Comparison of ENCODE assay signal across 17 cellular contexts in the genomic region with DNA sequence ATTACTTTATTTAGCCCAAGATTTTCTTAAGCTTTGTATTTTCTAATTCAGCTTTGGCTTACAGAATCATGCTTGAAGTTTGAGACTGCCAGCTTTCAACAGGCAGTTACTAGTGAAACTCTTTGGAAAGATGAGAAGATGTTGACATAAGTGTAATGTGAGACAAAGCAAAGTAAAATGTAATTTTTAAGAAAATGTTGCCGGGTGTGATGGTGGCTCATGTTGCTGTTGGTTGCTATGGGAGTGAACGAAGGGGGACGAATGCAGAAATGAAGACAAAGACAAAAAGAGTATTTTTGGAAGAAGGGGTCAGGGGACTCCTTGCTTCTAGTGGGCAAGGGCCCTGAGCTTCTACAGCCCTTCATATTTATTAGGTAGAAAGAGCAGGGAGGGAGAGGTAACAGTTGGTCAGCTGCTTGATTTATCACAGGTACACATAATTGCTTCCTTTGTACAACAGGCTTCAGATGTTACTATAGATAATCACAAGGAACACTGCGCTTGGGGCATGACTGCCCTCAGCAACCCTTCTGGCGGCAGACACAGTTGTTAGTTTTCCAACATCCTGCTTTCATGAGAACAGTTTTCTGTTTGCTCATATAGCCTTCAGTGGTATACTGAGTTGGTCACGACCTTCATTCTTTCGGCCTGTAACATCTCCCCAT. TPM values are rescaled to one million over a fixed set of nuclear protein-coding genes. Genes with fewer than 3 reads are reported as not detected.
DNase-seq lines count a peak whose midpoint lies in the region; ATAC-seq and TF ChIP-seq lines count a peak whose summit lies in the region.
"Had no signal": no experiment of that assay in that cellular context is flagged by ENCODE, and none has a peak within 500 bp of the region (broad histone marks: within the 10 kb centered on the region; RNA-seq: fewer than 3 reads in every experiment).

No MANE protein-coding gene starts in this region.

- CTCF ChIA-PET in activated naive CD4-positive, alpha-beta T cell treated with anti-CD3 and anti-CD28 coated beads, Interleukin-2, amount 10 ng/mL, durations not matched to agents 7 days and 5 days (lab: Charles Lee): no interaction called here

- H2AFZ ChIP-seq in neural progenitor cell (replicated peaks): no peak overlapping the region

- no peaks in the 10 kb centered on the region for H3K27me3 Mint-ChIP-seq in chondrocyte (ENCODE audit: low read depth)
- peaks cover 5% of the 10 kb centered on the region for H3K27me3 Mint-ChIP-seq in neural progenitor cell (ENCODE audit: insufficient read depth, low read depth)
- no peaks in the 10 kb centered on the region for H3K27me3 Mint-ChIP-seq in activated naive CD4-positive, alpha-beta T cell treated with anti-CD3 and anti-CD28 coated beads, Interleukin-2, amount 10 ng/mL, durations not matched to agents 7 days and 5 days
- H3K27me3 Mint-ChIP-seq in naive thymus-derived CD8-positive, alpha-beta T cell: no peaks in the 10 kb centered on the region
- H3K27me3 Mint-ChIP-seq: activated B cell treated with CpG ODN at 0.5 μM for 24 hours; activated naive CD8-positive, alpha-beta T cell treated with anti-CD3 and anti-CD28 coated beads for 36 hours; dendritic cell treated with granulocyte-macrophage colony-stimulating factor and Interleukin-4, amounts not matched to agents 40 ng/mL and 50 ng/mL, for 4 days had no signal

- no peak overlapping the region for H3K9ac ChIP-seq in neural progenitor cell
- H3K9ac ChIP-seq: BLaER1 treated with 17β-estradiol and CSF1 and Interleukin-3, amounts not matched to agents 10 nM and 100 nM had no signal

- no peaks in the 10 kb centered on the region for H3K27me3 ChIP-seq in neural progenitor cell
- H3K27me3 ChIP-seq in spleen (replicated peaks in 1 of 7): no peaks in the 10 kb centered on the region
- H3K27me3 ChIP-seq: BLaER1 treated with 17β-estradiol and CSF1 and Interleukin-3, amounts not matched to agents 10 nM and 100 nM had no signal

- no peaks in the 10 kb centered on the region for H4K20me1 ChIP-seq in neural progenitor cell (ENCODE audit: low read depth)
- H4K20me1 ChIP-seq: BLaER1 treated with 17β-estradiol and CSF1 and Interleukin-3, amounts not matched to agents 10 nM and 100 nM had no signal

- H3K27ac Mint-ChIP-seq in chondrocyte (ENCODE audit: unreplicated experiment): peak overlapping the region; percentile 92
- H3K27ac Mint-ChIP-seq in neural progenitor cell: no peak overlapping the region
- H3K27ac Mint-ChIP-seq in activated naive CD4-positive, alpha-beta T cell treated with anti-CD3 and anti-CD28 coated beads, Interleukin-2, amount 10 ng/mL, durations not matched to agents 7 days and 5 days: no peak overlapping the region
- H3K27ac Mint-ChIP-seq in naive thymus-derived CD8-positive, alpha-beta T cell: no peak overlapping the region
- H3K27ac Mint-ChIP-seq: activated B cell treated with CpG ODN at 0.5 μM for 24 hours; activated naive CD8-positive, alpha-beta T cell treated with anti-CD3 and anti-CD28 coated beads for 36 hours; dendritic cell treated with granulocyte-macrophage colony-stimulating factor and Interleukin-4, amounts not matched to agents 40 ng/mL and 50 ng/mL, for 4 days had no signal

- H3K27ac ChIP-seq in neural progenitor cell (peak overlapping the region; percentile 31), spleen (no peak overlapping the region)
- H3K27ac ChIP-seq: BLaER1 treated with 17β-estradiol and CSF1 and Interleukin-3, amounts not matched to agents 10 nM and 100 nM had no signal

- H3K36me3 Mint-ChIP-seq in chondrocyte (ENCODE audit: low read depth): peaks cover 11% of the 10 kb centered on the region
- peaks cover 14% of the 10 kb centered on the region for H3K36me3 Mint-ChIP-seq in neural progenitor cell
- peaks cover 4% of the 10 kb centered on the region for H3K36me3 Mint-ChIP-seq in activated naive CD4-positive, alpha-beta T cell treated with anti-CD3 and anti-CD28 coated beads, Interleukin-2, amount 10 ng/mL, durations not matched to agents 7 days and 5 days
- H3K36me3 Mint-ChIP-seq in naive thymus-derived CD8-positive, alpha-beta T cell: peaks cover 0 to 12% (median 7%) of the 10 kb centered on the region in 3 donors

- H3K4me3 Mint-ChIP-seq in chondrocyte (ENCODE audit: unreplicated experiment) (no peak overlapping the region), neural progenitor cell (no peak overlapping the region)
- no peak overlapping the region for H3K4me3 Mint-ChIP-seq in activated naive CD4-positive, alpha-beta T cell treated with anti-CD3 and anti-CD28 coated beads, Interleukin-2, amount 10 ng/mL, durations not matched to agents 7 days and 5 days
- no peak overlapping the region for H3K4me3 Mint-ChIP-seq in naive thymus-derived CD8-positive, alpha-beta T cell
- H3K4me3 Mint-ChIP-seq: activated B cell treated with CpG ODN at 0.5 μM for 24 hours; activated naive CD8-positive, alpha-beta T cell treated with anti-CD3 and anti-CD28 coated beads for 36 hours; dendritic cell treated with granulocyte-macrophage colony-stimulating factor and Interleukin-4, amounts not matched to agents 40 ng/mL and 50 ng/mL, for 4 days had no signal

- H3F3A ChIP-seq in neural progenitor cell (ENCODE audit: low read depth): peaks cover 5% of the 10 kb centered on the region

- 95 to 96% (median 96%) methylated on average over 7 of the region's 7 CpGs for WGBS in spleen, 5 donors

- no peak for TF ChIP-seq CTCF in chondrocyte (IDR thresholded peaks at IDR 0.05)
- no peak for TF ChIP-seq CTCF in neural progenitor cell (IDR thresholded peaks at IDR 0.05)
- TF ChIP-seq CTCF in spleen (IDR thresholded peaks at IDR 0.05 in 8 of 11, conservative IDR thresholded peaks at IDR 0.05 in 3 of 11): no peak

- H3K36me3 ChIP-seq in neural progenitor cell: peaks cover 11% of the 10 kb centered on the region
- H3K36me3 ChIP-seq in spleen: peaks cover 0 to 16% (median 0%) of the 10 kb centered on the region in 6 donors

- H3K4me2 ChIP-seq in neural progenitor cell: no peak overlapping the region
- H3K4me2 ChIP-seq: BLaER1 treated with 17β-estradiol and CSF1 and Interleukin-3, amounts not matched to agents 10 nM and 100 nM had no signal

- in situ Hi-C loops in Caki2 (cut with HindIII; ENCODE audit: low pct_unique_long_range_greater_than_20kb, low sequenced_read_pairs): no loop called here

- H3K9me3 Mint-ChIP-seq in chondrocyte (ENCODE audit: low read depth): peaks cover 5% of the 10 kb centered on the region
- H3K9me3 Mint-ChIP-seq in neural progenitor cell: no peaks in the 10 kb centered on the region
- peaks cover 3% of the 10 kb centered on the region for H3K9me3 Mint-ChIP-seq in activated naive CD4-positive, alpha-beta T cell treated with anti-CD3 and anti-CD28 coated beads, Interleukin-2, amount 10 ng/mL, durations not matched to agents 7 days and 5 days
- H3K9me3 Mint-ChIP-seq in naive thymus-derived CD8-positive, alpha-beta T cell: peaks cover 0 to 3% (median 0%) of the 10 kb centered on the region in 9 donors
- H3K9me3 Mint-ChIP-seq: activated B cell treated with CpG ODN at 0.5 μM for 24 hours; activated naive CD8-positive, alpha-beta T cell treated with anti-CD3 and anti-CD28 coated beads for 36 hours; dendritic cell treated with granulocyte-macrophage colony-stimulating factor and Interleukin-4, amounts not matched to agents 40 ng/mL and 50 ng/mL, for 4 days had no signal

- no peak for TF ChIP-seq POLR2A in spleen (IDR thresholded peaks at IDR 0.05)

- intact Hi-C loops in spleen (cut with DNase I; ENCODE audit: low total_unique reads): no loop called here

- POLR2A ChIA-PET in naive thymus-derived CD8-positive, alpha-beta T cell (lab: Charles Lee): no interaction called here

- ATAC-seq in naive thymus-derived CD8-positive, alpha-beta T cell: no peak
- ATAC-seq: SK-N-SH treated with all-trans-retinoic acid at 6 μM for 48 hours had no signal

- peaks cover 40% of the 10 kb centered on the region for H3K4me1 Mint-ChIP-seq in chondrocyte (ENCODE audit: low read depth)
- H3K4me1 Mint-ChIP-seq in neural progenitor cell: no peaks in the 10 kb centered on the region
- no peaks in the 10 kb centered on the region for H3K4me1 Mint-ChIP-seq in activated naive CD4-positive, alpha-beta T cell treated with anti-CD3 and anti-CD28 coated beads, Interleukin-2, amount 10 ng/mL, durations not matched to agents 7 days and 5 days
- no peaks in the 10 kb centered on the region for H3K4me1 Mint-ChIP-seq in naive thymus-derived CD8-positive, alpha-beta T cell
- H3K4me1 Mint-ChIP-seq: activated B cell treated with CpG ODN at 0.5 μM for 24 hours; activated naive CD8-positive, alpha-beta T cell treated with anti-CD3 and anti-CD28 coated beads for 36 hours had no signal

- H3K79me2 ChIP-seq in neural progenitor cell (ENCODE audit: low read depth): no peaks in the 10 kb centered on the region

- H3K4me3 ChIP-seq in neural progenitor cell: no peak overlapping the region
- H3K4me3 ChIP-seq in spleen: no peak overlapping the region
- H3K4me3 ChIP-seq: BLaER1 treated with 17β-estradiol and CSF1 and Interleukin-3, amounts not matched to agents 10 nM and 100 nM had no signal

- H3K9me3 ChIP-seq in neural progenitor cell (ENCODE audit: low read depth) (no peaks in the 10 kb centered on the region), spleen (no peaks in the 10 kb centered on the region)

- DNase-seq in Caki2 (ENCODE audit: low read depth) (peak; percentile 85), NCI-H2196 treated with DMSO at 0.1 percent for 48 hours (lab: John Stamatoyannopoulos, UW; ENCODE audit: unreplicated experiment) (peak; percentile 40), chondrocyte (ENCODE audit: low spot score) (no peak), neural progenitor cell (ENCODE audit: low spot score) (no peak), NCI-H1417 (lab: John Stamatoyannopoulos, UW) (no peak), spleen (no peak)
- DNase-seq in activated naive CD4-positive, alpha-beta T cell treated with anti-CD3 and anti-CD28 coated beads, Interleukin-2, amount 10 ng/mL, durations not matched to agents 7 days and 5 days: no peak
- DNase-seq in naive thymus-derived CD8-positive, alpha-beta T cell: no peak
- DNase-seq: activated B cell treated with CpG ODN at 0.5 μM for 24 hours; activated CD8-positive, alpha-beta memory T cell treated with anti-CD3 and anti-CD28 coated beads, Interleukin-2, amount 50 U/mL, for 4 hours; activated naive CD8-positive, alpha-beta T cell treated with anti-CD3 and anti-CD28 coated beads for 36 hours; EL; NCI-H1417 treated with DMSO at 0.1 percent for 48 hours; stimulated activated naive CD4-positive, alpha-beta T cell treated with Interleukin-2 at 50 U/mL for 16 hours had no signal

- H3K4me1 ChIP-seq in neural progenitor cell: peaks cover 11% of the 10 kb centered on the region
- H3K4me1 ChIP-seq in spleen: no peaks in the 10 kb centered on the region

RNA-seq across cellular contexts. Expression of a gene that starts 11.9 kb away (rescaled TPM):
- 817 and 999 TPM in 2 replicates for total RNA-seq in Caki2 (2014; rRNA removed; shearing (Covaris generic); ENCODE audit: low replicate concordance)
- 151 to 207 TPM (median 156 TPM) in 3 replicates for total RNA-seq in chondrocyte
- 128 and 157 TPM in 2 replicates for total RNA-seq in neural progenitor cell (ENCODE audit: low replicate concordance)
- total RNA-seq in spleen: 10 to 100 TPM; 15.3 to 30.8 (median 19.2) TPM
- polyA plus RNA-seq in spleen: 1 to 10 TPM; 4.1 to 7.1 (median 4.8) TPM
- 10 to 100 TPM; 19.3 to 22.7 TPM for total RNA-seq in naive thymus-derived CD8-positive, alpha-beta T cell
- 10 to 100 TPM; 20.0 to 27.8 (median 20.6) TPM for polyA plus RNA-seq in naive thymus-derived CD8-positive, alpha-beta T cell

Comparison
In these comparisons a context has a peak if more than half of its experiments do, and no peak if none do; other contexts are left out.
1. DNase-seq: peak in Caki2 (single experiment) and NCI-H2196 treated with DMSO at 0.1 percent for 48 hours (single experiment); none in chondrocyte (single experiment), neural progenitor cell (single experiment), activated naive CD4-positive, alpha-beta T cell treated with anti-CD3 and anti-CD28 coated beads, Interleukin-2, amount 10 ng/mL, durations not matched to agents 7 days and 5 days (single experiment), NCI-H1417 (0 of 3), spleen (single experiment) and naive thymus-derived CD8-positive, alpha-beta T cell (0 of 10).